11 cellular contexts compared by ENCODE assay signal in the genomic region with DNA sequence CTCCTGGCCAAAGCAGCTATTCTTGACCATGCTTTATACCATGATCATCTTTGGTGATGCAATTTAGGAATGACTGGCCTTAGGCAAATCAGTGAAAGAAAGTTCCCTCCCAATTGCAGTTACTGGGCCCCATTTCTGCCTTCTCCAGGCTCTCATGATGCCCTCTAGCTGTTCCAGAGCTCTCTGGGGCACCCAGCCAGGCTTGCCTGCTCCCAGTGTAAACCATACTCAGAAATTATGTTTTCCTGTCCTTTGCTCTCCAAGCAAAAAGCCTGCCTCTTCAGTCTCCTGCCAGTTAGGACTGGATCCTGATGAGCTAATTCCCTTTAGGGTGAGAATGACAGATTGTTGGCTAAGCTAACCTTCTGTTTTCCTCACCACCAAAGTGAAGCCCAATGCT.
DNase-seq lines count a peak whose midpoint lies in the region; ATAC-seq, FAIRE-seq and TF ChIP-seq lines count a peak whose summit lies in the region.
"Had no signal": no experiment of that assay in that cellular context is flagged by ENCODE, and none has a peak within 500 bp of the region (broad histone marks: within the 10 kb centered on the region; RNA-seq: fewer than 3 reads in every experiment).

No MANE protein-coding gene starts in this region.

- FAIRE-seq in K562 (lab: Jason Lieb, UNC): no peak

- H3K79me2 ChIP-seq in K562 (ENCODE audit: control insufficient read depth, insufficient read depth, low read length): no peaks in the 10 kb centered on the region

- H3K4me2 ChIP-seq in K562 (ENCODE audit: insufficient read depth, low read length): no peak overlapping the region

- no peak overlapping the region for H3K9ac ChIP-seq in K562 (ENCODE audit: insufficient read depth in 1 of 2, low read depth in 2 of 2, low read length in 2 of 2)

- no peaks in the 10 kb centered on the region for H3K36me3 ChIP-seq in K562 (ENCODE audit: control insufficient read depth, insufficient read depth, low read length)

- CTCF ChIA-PET in K562 (lab: Yijun Ruan, JAX; ENCODE audit: low intra/inter-chr PET ratio): no interaction called here

- DNase-seq in AG10803 (ENCODE audit: low read depth) (peak; percentile 77), NCI-H2029 (lab: John Stamatoyannopoulos, UW) (peak; percentile 97), K562 (ENCODE audit: extremely low read depth in 1 of 4, low spot score in 3 of 4) (no peak), lower leg skin (ENCODE audit: low spot score in 2 of 2) (peak; percentile 77 to 93), SK-N-DZ (ENCODE audit: low spot score) (no peak), NCI-H1105 (lab: John Stamatoyannopoulos, UW) (no peak)
- DNase-seq: Calu3, dermis blood vessel endothelial cell had no signal

- H2AFZ ChIP-seq in K562 (ENCODE audit: low read depth, low read length): no peak overlapping the region

- H3K27me3 ChIP-seq in K562 (ENCODE audit: control insufficient read depth in 2 of 2, insufficient read depth in 2 of 2, low read length in 2 of 2): peaks cover 7 to 10% of the 10 kb centered on the region in 2 experiments; a peak in 4 of 5 replicates

- no peak overlapping the region for H3K27ac ChIP-seq in K562 (ENCODE audit: extremely low read depth, low read depth, low read length)

- POLR2A ChIA-PET in K562 (lab: Yijun Ruan, JAX): no interaction called here

- TF ChIP-seq RAD21 in K562 (CRISPR knock-in tag; conservative IDR thresholded peaks at IDR 0.05 in 1 of 2, IDR thresholded peaks at IDR 0.05 in 1 of 2): no peak

- H4K20me1 ChIP-seq in K562 (replicated peaks; ENCODE audit: control insufficient read depth, insufficient read depth, low read length): no peaks in the 10 kb centered on the region

- H3K4me1 ChIP-seq in K562 (replicated peaks in 1 of 2; ENCODE audit: control insufficient read depth in 2 of 2, insufficient read depth in 2 of 2, low read length in 2 of 2): no peaks in the 10 kb centered on the region

- TF ChIP-seq CTCF in AG10803 (conservative IDR thresholded peaks at IDR 0.05; ENCODE audit: low read length): peak; percentile 34
- TF ChIP-seq CTCF in K562 (IDR thresholded peaks at IDR 0.05 in 2 of 3, conservative IDR thresholded peaks at IDR 0.05 in 1 of 3; ENCODE audit: insufficient read depth in 2 of 3, low read depth in 1 of 3, low read length in 3 of 3): no peak
- no peak for TF ChIP-seq CTCF in lower leg skin (IDR thresholded peaks at IDR 0.05)

- in situ Hi-C loops in K562 (cut with MboI): no loop called here

- intact Hi-C loops in K562 (cut with micrococcal nuclease): no loop called here
- intact Hi-C loops in lower leg skin (cut with DNase I; ENCODE audit: low total_unique reads): no loop called here

- no peaks in the 10 kb centered on the region for H3K9me3 ChIP-seq in K562 (replicated peaks; ENCODE audit: control insufficient read depth, insufficient read depth, low read depth, low read length)

- TF ChIP-seq EP300 in K562 (IDR thresholded peaks at IDR 0.05; ENCODE audit: low read length): no peak

- H3K9me1 ChIP-seq in K562 (ENCODE audit: control insufficient read depth, insufficient read depth, low read length): no peaks in the 10 kb centered on the region

- TF ChIP-seq POLR2A in K562 (conservative IDR thresholded peaks at IDR 0.05) (no peak), lower leg skin (IDR thresholded peaks at IDR 0.05) (no peak)

- ATAC-seq in K562 (no peak), GM18858 (IDR thresholded peaks at IDR 0.05; ENCODE audit: unreplicated experiment) (no peak), GM18519 (IDR thresholded peaks at IDR 0.05; ENCODE audit: low FRiP score, unreplicated experiment) (no peak)
- ATAC-seq: activated CD4-positive, CD25-positive, alpha-beta regulatory T cell treated with anti-CD3 and anti-CD28 coated beads, Interleukin-2, amount 50 U/mL, for 24 hours had no signal

- BruUV-seq in K562 (replicated peaks; lab: Mats Ljungman, UMichigan): no TSS peak

- no peak overlapping the region for H3K4me3 ChIP-seq in AG10803 (ENCODE audit: low read length)
- H3K4me3 ChIP-seq in K562: no peak overlapping the region
- H3K4me3 ChIP-seq in lower leg skin (ENCODE audit: low read depth, poor library complexity, severe bottlenecking): no peak overlapping the region

TF ChIP-seq in K562, 482 proteins besides CTCF, POLR2A, EP300 and RAD21:
- TF ChIP-seq, protein P1, sequence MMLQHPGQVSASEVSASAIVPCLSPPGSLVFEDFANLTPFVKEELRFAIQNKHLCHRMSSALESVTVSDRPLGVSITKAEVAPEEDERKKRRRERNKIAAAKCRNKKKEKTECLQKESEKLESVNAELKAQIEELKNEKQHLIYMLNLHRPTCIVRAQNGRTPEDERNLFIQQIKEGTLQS (IDR thresholded peaks at IDR 0.05): 0 out of 2 replicates have a peak, but pooled peaks have one; percentile 8
- TF ChIP-seq, protein P1 (CRISPR knock-in tag; conservative IDR thresholded peaks at IDR 0.05): no peak
- TF ChIP-seq, protein P2, sequence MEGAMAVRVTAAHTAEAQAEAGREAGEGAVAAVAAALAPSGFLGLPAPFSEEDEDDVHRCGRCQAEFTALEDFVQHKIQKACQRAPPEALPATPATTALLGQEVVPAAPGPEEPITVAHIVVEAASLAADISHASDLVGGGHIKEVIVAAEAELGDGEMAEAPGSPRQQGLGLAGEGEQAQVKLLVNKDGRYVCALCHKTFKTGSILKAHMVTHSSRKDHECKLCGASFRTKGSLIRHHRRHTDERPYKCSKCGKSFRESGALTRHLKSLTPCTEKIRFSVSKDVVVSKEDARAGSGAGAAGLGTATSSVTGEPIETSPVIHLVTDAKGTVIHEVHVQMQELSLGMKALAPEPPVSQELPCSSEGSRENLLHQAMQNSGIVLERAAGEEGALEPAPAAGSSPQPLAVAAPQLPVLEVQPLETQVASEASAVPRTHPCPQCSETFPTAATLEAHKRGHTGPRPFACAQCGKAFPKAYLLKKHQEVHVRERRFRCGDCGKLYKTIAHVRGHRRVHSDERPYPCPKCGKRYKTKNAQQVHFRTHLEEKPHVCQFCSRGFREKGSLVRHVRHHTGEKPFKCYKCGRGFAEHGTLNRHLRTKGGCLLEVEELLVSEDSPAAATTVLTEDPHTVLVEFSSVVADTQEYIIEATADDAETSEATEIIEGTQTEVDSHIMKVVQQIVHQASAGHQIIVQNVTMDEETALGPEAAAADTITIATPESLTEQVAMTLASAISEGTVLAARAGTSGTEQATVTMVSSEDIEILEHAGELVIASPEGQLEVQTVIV (CRISPR knock-in tag; IDR thresholded peaks at IDR 0.05; ENCODE audit: borderline replicate concordance): no peak
- no peak for TF ChIP-seq ZKSCAN8 (CRISPR knock-in tag; IDR thresholded peaks at IDR 0.05)
TF ChIP-seq in K562: peak in this region for 1.

Comparison
In these comparisons a context has a peak if more than half of its experiments do, and no peak if none do; other contexts are left out.
1. DNase-seq: peak in AG10803 (single experiment), NCI-H2029 (single experiment) and lower leg skin (2 of 2); none in K562 (0 of 4), SK-N-DZ (single experiment) and NCI-H1105 (single experiment).